ENCODE assay signal across 1 cellular context in the genomic region with DNA sequence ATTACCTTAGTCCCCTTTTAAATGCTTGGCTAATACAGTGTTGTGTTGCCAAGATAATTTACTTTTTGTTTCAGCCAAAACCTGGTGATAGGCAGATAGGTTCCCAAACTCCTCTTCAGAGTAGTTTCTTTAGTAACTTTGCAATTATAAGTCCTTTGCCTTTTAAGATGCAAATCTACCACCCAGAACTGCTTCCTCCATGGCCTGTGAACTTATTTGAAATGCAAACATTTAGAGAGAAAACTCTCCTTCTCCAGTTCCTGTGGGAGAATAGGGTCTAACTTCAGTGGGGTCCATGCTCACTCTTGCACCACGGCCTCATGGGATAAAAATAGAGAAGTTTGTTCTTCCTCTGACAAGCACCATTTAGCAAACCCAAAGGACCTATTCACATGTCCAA.
TF ChIP-seq lines count a peak whose summit lies in the region.

No MANE protein-coding gene starts in this region.

TF ChIP-seq in WTC11, 78 proteins besides CTCF, POLR2A, EP300 and RAD21 (continued from another document):
- no peak for TF ChIP-seq USF1 (CRISPR knock-in tag; IDR thresholded peaks at IDR 0.05)
- TF ChIP-seq, protein P1, sequence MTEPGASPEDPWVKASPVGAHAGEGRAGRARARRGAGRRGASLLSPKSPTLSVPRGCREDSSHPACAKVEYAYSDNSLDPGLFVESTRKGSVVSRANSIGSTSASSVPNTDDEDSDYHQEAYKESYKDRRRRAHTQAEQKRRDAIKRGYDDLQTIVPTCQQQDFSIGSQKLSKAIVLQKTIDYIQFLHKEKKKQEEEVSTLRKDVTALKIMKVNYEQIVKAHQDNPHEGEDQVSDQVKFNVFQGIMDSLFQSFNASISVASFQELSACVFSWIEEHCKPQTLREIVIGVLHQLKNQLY (CRISPR knock-in tag; IDR thresholded peaks at IDR 0.05), result no peak
- no peak for TF ChIP-seq ZNF532 (CRISPR knock-in tag; IDR thresholded peaks at IDR 0.05; ENCODE audit: borderline replicate concordance)
- TF ChIP-seq, protein P2, sequence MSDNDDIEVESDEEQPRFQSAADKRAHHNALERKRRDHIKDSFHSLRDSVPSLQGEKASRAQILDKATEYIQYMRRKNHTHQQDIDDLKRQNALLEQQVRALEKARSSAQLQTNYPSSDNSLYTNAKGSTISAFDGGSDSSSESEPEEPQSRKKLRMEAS (CRISPR knock-in tag; IDR thresholded peaks at IDR 0.05), result no peak
- TF ChIP-seq, protein P3, sequence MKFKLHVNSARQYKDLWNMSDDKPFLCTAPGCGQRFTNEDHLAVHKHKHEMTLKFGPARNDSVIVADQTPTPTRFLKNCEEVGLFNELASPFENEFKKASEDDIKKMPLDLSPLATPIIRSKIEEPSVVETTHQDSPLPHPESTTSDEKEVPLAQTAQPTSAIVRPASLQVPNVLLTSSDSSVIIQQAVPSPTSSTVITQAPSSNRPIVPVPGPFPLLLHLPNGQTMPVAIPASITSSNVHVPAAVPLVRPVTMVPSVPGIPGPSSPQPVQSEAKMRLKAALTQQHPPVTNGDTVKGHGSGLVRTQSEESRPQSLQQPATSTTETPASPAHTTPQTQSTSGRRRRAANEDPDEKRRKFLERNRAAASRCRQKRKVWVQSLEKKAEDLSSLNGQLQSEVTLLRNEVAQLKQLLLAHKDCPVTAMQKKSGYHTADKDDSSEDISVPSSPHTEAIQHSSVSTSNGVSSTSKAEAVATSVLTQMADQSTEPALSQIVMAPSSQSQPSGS (CRISPR knock-in tag; IDR thresholded peaks at IDR 0.05; ENCODE audit: borderline replicate concordance, low read depth), result no peak
